ENCODE assay signal across 1 cellular context in genomic region chr21:33324311-33325221, GRCh38.
TF ChIP-seq lines count a peak whose summit lies in the region.

TSS of gene IFNAR1 (plus strand) at chr21:33324970. CDS start at chr21:33325056, 86 bp downstream.

TF ChIP-seq in K562, 482 proteins besides CTCF, POLR2A, EP300 and RAD21 (continued from another document and continues in another):
- TF ChIP-seq VEZF1 (CRISPR knock-in tag; IDR thresholded peaks at IDR 0.05), result peak; percentile 78
- TF ChIP-seq ZFX (CRISPR knock-in tag; IDR thresholded peaks at IDR 0.05), result peak; percentile 99
- TF ChIP-seq PATZ1 (CRISPR knock-in tag; IDR thresholded peaks at IDR 0.05; ENCODE audit: borderline replicate concordance), result peak; percentile 84; the same call in 1 of the 2 replicates
- TF ChIP-seq GATA2 (CRISPR knock-in tag; IDR thresholded peaks at IDR 0.05), result no peak
- TF ChIP-seq YY1 (IDR thresholded peaks at IDR 0.05; ENCODE audit: borderline replicate concordance in 1 of 3, control insufficient read depth in 1 of 3, extremely low read depth in 1 of 3, insufficient read depth in 3 of 3, insufficient read length in 1 of 3, insufficient replicate concordance in 2 of 3, low read depth in 1 of 3, low read length in 2 of 3), result peak; percentile 31 to 86 (median 84)
- no peak for TF ChIP-seq ZNF655 (CRISPR knock-in tag; IDR thresholded peaks at IDR 0.05)
- peak; percentile 67; the same call in 1 of the 2 replicates for TF ChIP-seq BRD4 (IDR thresholded peaks at IDR 0.05)
- TF ChIP-seq FOSL1 (tag; conservative IDR thresholded peaks at IDR 0.05), result peak; percentile 22; the same call in 1 of the 2 replicates
- no peak for TF ChIP-seq ZNF384 (IDR thresholded peaks at IDR 0.05; ENCODE audit: low read depth, low read length)
- TF ChIP-seq BCOR (IDR thresholded peaks at IDR 0.05), result peak; percentile 46; the same call in 1 of the 2 replicates
- peak in 1 of 2 experiments; percentile 66; a peak in 1 of 4 replicates for TF ChIP-seq KDM4B (IDR thresholded peaks at IDR 0.05; ENCODE audit: borderline replicate concordance in 2 of 2, low read depth in 1 of 2)
- no peak for TF ChIP-seq PREB (CRISPR knock-in tag; IDR thresholded peaks at IDR 0.05)
- TF ChIP-seq FOXA1 (IDR thresholded peaks at IDR 0.05; ENCODE audit: borderline replicate concordance), result no peak
- peak; percentile 53; the same call in 1 of the 2 replicates for TF ChIP-seq ZNF197 (CRISPR knock-in tag; IDR thresholded peaks at IDR 0.05; ENCODE audit: low read depth)
- no peak for TF ChIP-seq MCM5 (IDR thresholded peaks at IDR 0.05; ENCODE audit: low read depth)
- TF ChIP-seq NR4A1 (CRISPR knock-in tag; IDR thresholded peaks at IDR 0.05), result peak; percentile 61; the same call in 1 of the 2 replicates
- TF ChIP-seq NR4A1 (tag; IDR thresholded peaks at IDR 0.05), result no peak
- TF ChIP-seq ZNF133 (CRISPR knock-in tag; IDR thresholded peaks at IDR 0.05), result peak; percentile 85; the same call in 1 of the 2 replicates
- peak in 1 of 2 experiments; percentile 97; a peak in 2 of 4 replicates for TF ChIP-seq TEAD1 (CRISPR knock-in tag; IDR thresholded peaks at IDR 0.05)
- peak; percentile 79; the same call in 1 of the 2 replicates for TF ChIP-seq ZNF511 (CRISPR knock-in tag; IDR thresholded peaks at IDR 0.05)
- TF ChIP-seq ARID1B (IDR thresholded peaks at IDR 0.05), result peak; percentile 52
- no peak for TF ChIP-seq THRAP3 (IDR thresholded peaks at IDR 0.05; ENCODE audit: borderline replicate concordance)
- peak; percentile 84; the same call in 1 of the 2 replicates for TF ChIP-seq STAT6 (CRISPR knock-in tag; IDR thresholded peaks at IDR 0.05)
- TF ChIP-seq E2F1 (CRISPR knock-in tag; IDR thresholded peaks at IDR 0.05), result peak; percentile 76
- TF ChIP-seq MAFG (tag; conservative IDR thresholded peaks at IDR 0.05), result no peak
- TF ChIP-seq RNF2 (IDR thresholded peaks at IDR 0.05), result peak; percentile 18; the same call in 1 of the 2 replicates
- TF ChIP-seq FOXP4 (CRISPR knock-in tag; IDR thresholded peaks at IDR 0.05; ENCODE audit: borderline replicate concordance), result peak; percentile 84; the same call in 1 of the 2 replicates
- TF ChIP-seq CEBPB (tag; IDR thresholded peaks at IDR 0.05), result peak; percentile 92
- TF ChIP-seq JUN (IDR thresholded peaks at IDR 0.05; ENCODE audit: borderline replicate concordance, low read depth, low read length), result no peak; the same call in 1 of the 2 replicates
- TF ChIP-seq JUN (CRISPR knock-in tag; IDR thresholded peaks at IDR 0.05; ENCODE audit: borderline replicate concordance), result peak; percentile 75; the same call in 1 of the 2 replicates
- peak; percentile 91 for TF ChIP-seq NBN (IDR thresholded peaks at IDR 0.05; ENCODE audit: low read depth)
- TF ChIP-seq SREBF1 (IDR thresholded peaks at IDR 0.05; ENCODE audit: borderline replicate concordance, low read depth, low read length), result 0 out of 2 replicates have a peak, but pooled peaks have one; percentile 65
- no peak for TF ChIP-seq RBM22 (IDR thresholded peaks at IDR 0.05; ENCODE audit: low read depth, low read length, poor library complexity, severe bottlenecking)
- TF ChIP-seq SMARCA5 (IDR thresholded peaks at IDR 0.05), result no peak
- TF ChIP-seq ARID2 (IDR thresholded peaks at IDR 0.05), result no peak
- TF ChIP-seq GATAD2A (IDR thresholded peaks at IDR 0.05), result 0 out of 2 replicates have a peak, but pooled peaks have one; percentile 22
- 0 out of 2 replicates have a peak, but pooled peaks have one; percentile 25 for TF ChIP-seq ELK3 (CRISPR knock-in tag; IDR thresholded peaks at IDR 0.05)
- peak; percentile 83; the same call in 1 of the 2 replicates for TF ChIP-seq HLTF (IDR thresholded peaks at IDR 0.05)
- TF ChIP-seq MAX (CRISPR knock-in tag; IDR thresholded peaks at IDR 0.05), result peak; percentile 96
- TF ChIP-seq PML (IDR thresholded peaks at IDR 0.05; ENCODE audit: low read length), result peak; percentile 60
- peak; percentile 77; the same call in 1 of the 2 replicates for TF ChIP-seq PHB (CRISPR knock-in tag; IDR thresholded peaks at IDR 0.05)
- peak; percentile 90 for TF ChIP-seq ZNF830 (CRISPR knock-in tag; IDR thresholded peaks at IDR 0.05)
- no peak for TF ChIP-seq ATF1 (CRISPR knock-in tag; IDR thresholded peaks at IDR 0.05)
- peak; percentile 66 for TF ChIP-seq ATF1 (tag; IDR thresholded peaks at IDR 0.05)
- TF ChIP-seq ZNF184 (CRISPR knock-in tag; IDR thresholded peaks at IDR 0.05), result no peak
- TF ChIP-seq TAF9B (IDR thresholded peaks at IDR 0.05; ENCODE audit: partially characterized antibody), result peak; percentile 76
- peak; percentile 77; the same call in 1 of the 2 replicates for TF ChIP-seq FOXO4 (CRISPR knock-in tag; IDR thresholded peaks at IDR 0.05)
- peak; percentile 39; the same call in 1 of the 2 replicates for TF ChIP-seq CBFA2T3 (IDR thresholded peaks at IDR 0.05)
- no peak for TF ChIP-seq WHSC1 (IDR thresholded peaks at IDR 0.05; ENCODE audit: low read length)
- TF ChIP-seq CHCHD3 (CRISPR knock-in tag; IDR thresholded peaks at IDR 0.05), result peak; percentile 79; the same call in 1 of the 2 replicates
- peak; percentile 92; the same call in 1 of the 2 replicates for TF ChIP-seq KAT7 (CRISPR knock-in tag; IDR thresholded peaks at IDR 0.05; ENCODE audit: borderline replicate concordance)
- TF ChIP-seq ETV5 (CRISPR knock-in tag; IDR thresholded peaks at IDR 0.05; ENCODE audit: low read depth), result peak; percentile 67; the same call in 1 of the 2 replicates
- TF ChIP-seq MAFF (IDR thresholded peaks at IDR 0.05; ENCODE audit: low read length), result no peak
- peak; percentile 93 for TF ChIP-seq POLR2G (IDR thresholded peaks at IDR 0.05; ENCODE audit: low read depth, low read length)
- peak; percentile 54; the same call in 1 of the 2 replicates for TF ChIP-seq RHOXF2B (CRISPR knock-in tag; conservative IDR thresholded peaks at IDR 0.05)
